In genomic region chr7:125529237-125529636, GRCh38 we compare ENCODE assay signal across 24 cellular contexts.
"Had no signal": no experiment of that assay in that cellular context is flagged by ENCODE, and none has a peak within 500 bp of the region (broad histone marks: within the 10 kb centered on the region; RNA-seq: fewer than 3 reads in every experiment).

No MANE protein-coding gene starts in this region.

- H3K4me1 ChIP-seq: esophagus squamous epithelium, left ventricle myocardium inferior, lower lobe of right lung, pancreas, psoas muscle, sigmoid colon, testis, tibial nerve, upper lobe of right lung had no signal

- H3K27ac ChIP-seq: dorsolateral prefrontal cortex, esophagus squamous epithelium, left ventricle myocardium inferior, lower lobe of right lung, pancreas, psoas muscle, sigmoid colon, skin epidermis, testis, tibial nerve, upper lobe of right lung had no signal

- FAIRE-seq: keratinocyte, pancreas had no signal

- H3K9me3 ChIP-seq: esophagus squamous epithelium, left ventricle myocardium inferior, lower lobe of right lung, pancreas, psoas muscle, sigmoid colon, testis, tibial nerve, upper lobe of right lung had no signal

- DNase-seq: cortex of kidney; dorsolateral prefrontal cortex; effector CD8-positive, alpha-beta T cell; esophagus squamous epithelium; foreskin fibroblast; immature natural killer cell; left cardiac atrium; left ventricle myocardium inferior; lower lobe of right lung; mesendoderm; naive B cell; occipital lobe; pancreas; psoas muscle; sigmoid colon; stimulated activated CD4-positive, alpha-beta T cell treated with anti-CD3 and anti-CD28 coated beads, Interleukin-2, amount 100 ng/mL, for 24 hours; stimulated activated CD4-positive, alpha-beta T cell treated with anti-CD3 and anti-CD28 coated beads, Interleukin-4, amount 100 ng/mL, for 4 hours; stimulated activated naive B cell treated with anti-CD40 and anti-IgM and Interleukin-4, amounts not matched to agents 10 μg/mL and 1 μg/mL and 100 μg/mL, for 72 hours; stimulated activated naive CD8-positive, alpha-beta T cell treated with anti-CD3 and anti-CD28 coated beads, Interleukin-15, amount 100 ng/mL, for 72 hours; testis; upper lobe of right lung had no signal

- H3K27me3 ChIP-seq: dorsolateral prefrontal cortex, esophagus squamous epithelium, pancreas, sigmoid colon, testis, tibial nerve, upper lobe of right lung had no signal

- ATAC-seq: left cardiac atrium; lower lobe of right lung; pancreas; psoas muscle; stimulated activated naive B cell treated with anti-CD40 and anti-IgM and Interleukin-4, amounts not matched to agents 10 μg/mL and 1 μg/mL and 100 μg/mL, for 72 hours; stimulated activated naive CD8-positive, alpha-beta T cell treated with anti-CD3 and anti-CD28 coated beads, Interleukin-15, amount 100 ng/mL, for 72 hours; upper lobe of right lung had no signal

- H3K4me3 ChIP-seq: dorsolateral prefrontal cortex, esophagus squamous epithelium, left ventricle myocardium inferior, lower lobe of right lung, pancreas, psoas muscle, sigmoid colon, skin epidermis, testis, tibial nerve, upper lobe of right lung had no signal

- H3K36me3 ChIP-seq: esophagus squamous epithelium, left ventricle myocardium inferior, lower lobe of right lung, pancreas, sigmoid colon, tibial nerve, upper lobe of right lung had no signal
